ENCODE assay signal across 1 cellular context in the genomic region with DNA sequence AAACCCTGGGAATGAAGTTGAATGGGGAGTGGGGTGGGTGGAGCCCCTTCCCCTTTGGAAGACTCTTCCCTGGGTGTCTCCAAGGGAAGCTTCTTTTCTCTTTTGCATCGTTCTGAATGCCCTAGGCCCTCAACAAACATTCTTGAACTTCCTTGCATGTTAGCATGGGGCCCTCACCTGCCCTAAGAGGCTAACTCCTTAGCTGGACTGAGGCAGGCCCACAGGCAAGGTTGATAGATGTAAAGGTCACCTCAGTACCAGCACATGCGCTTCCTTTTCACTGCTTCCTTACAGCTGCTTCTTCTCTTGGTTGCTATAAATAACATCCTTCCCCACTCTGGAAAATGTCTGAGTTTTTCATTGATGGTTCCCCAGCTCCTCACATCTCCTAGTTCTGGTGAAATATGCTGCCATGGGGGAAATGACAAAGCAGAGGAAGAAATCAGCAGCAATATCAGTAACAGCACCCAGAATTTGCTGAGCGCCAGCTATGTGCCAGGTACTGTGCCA.
TF ChIP-seq lines count a peak whose summit lies in the region.

No MANE protein-coding gene starts in this region.

TF ChIP-seq in IMR-90, 13 proteins besides CTCF, POLR2A, EP300 and RAD21 (continued from another document):
- no peak for TF ChIP-seq SMC3 (IDR thresholded peaks at IDR 0.05; ENCODE audit: low read depth, low read length)
- no peak for TF ChIP-seq FOS (IDR thresholded peaks at IDR 0.05; ENCODE audit: low read depth, low read length)
- no peak for TF ChIP-seq RFX5 (IDR thresholded peaks at IDR 0.05; ENCODE audit: low read depth, low read length)
- TF ChIP-seq CHD1 (IDR thresholded peaks at IDR 0.05; ENCODE audit: low read depth, low read length), result no peak
- TF ChIP-seq, protein P1, sequence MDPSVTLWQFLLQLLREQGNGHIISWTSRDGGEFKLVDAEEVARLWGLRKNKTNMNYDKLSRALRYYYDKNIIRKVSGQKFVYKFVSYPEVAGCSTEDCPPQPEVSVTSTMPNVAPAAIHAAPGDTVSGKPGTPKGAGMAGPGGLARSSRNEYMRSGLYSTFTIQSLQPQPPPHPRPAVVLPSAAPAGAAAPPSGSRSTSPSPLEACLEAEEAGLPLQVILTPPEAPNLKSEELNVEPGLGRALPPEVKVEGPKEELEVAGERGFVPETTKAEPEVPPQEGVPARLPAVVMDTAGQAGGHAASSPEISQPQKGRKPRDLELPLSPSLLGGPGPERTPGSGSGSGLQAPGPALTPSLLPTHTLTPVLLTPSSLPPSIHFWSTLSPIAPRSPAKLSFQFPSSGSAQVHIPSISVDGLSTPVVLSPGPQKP (IDR thresholded peaks at IDR 0.05; ENCODE audit: borderline replicate concordance, low read depth, low read length), result no peak
- no peak for TF ChIP-seq MXI1 (IDR thresholded peaks at IDR 0.05; ENCODE audit: borderline replicate concordance, low read depth, low read length)
